In genomic region chr2:6967301-6967700, GRCh38 we compare ENCODE assay signal across 26 cellular contexts.
"Had no signal": no experiment of that assay in that cellular context is flagged by ENCODE, and none has a peak within 500 bp of the region (broad histone marks: within the 10 kb centered on the region; RNA-seq: fewer than 3 reads in every experiment).

No MANE protein-coding gene starts in this region.

- H3K4me3 Mint-ChIP-seq: mesothelial cell of epicardium; naive B cell; nephron progenitor cell; stimulated activated effector memory CD8-positive, alpha-beta T cell treated with anti-CD3 and anti-CD28 coated beads, Interleukin-12 subunit alpha, Interleukin-12 subunit beta, amount 100 ng/mL, for 72 hours had no signal

- H3K27me3 Mint-ChIP-seq: naive B cell had no signal

- H3K36me3 Mint-ChIP-seq: naive B cell had no signal

- DNase-seq: cortex of kidney; effector CD8-positive, alpha-beta T cell; foreskin keratinocyte; heart left ventricle; left cardiac atrium; left lung; mesenchymal stem cell; mucosa of descending colon; naive B cell; nephron progenitor cell; ovary; posterior cingulate gyrus; psoas muscle; right cardiac atrium; sigmoid colon; stimulated activated CD4-positive, alpha-beta T cell treated with anti-CD3 and anti-CD28 coated beads, Interleukin-2, amount 100 ng/mL, for 24 hours; stimulated activated CD4-positive, alpha-beta T cell treated with anti-CD3 and anti-CD28 coated beads, Interleukin-4, amount 100 ng/mL, for 24 hours; stimulated activated naive CD4-positive, alpha-beta T cell treated with Interleukin-2 at 50 U/mL for 16 hours; transverse colon; upper lobe of right lung had no signal

- H3K27ac Mint-ChIP-seq: mesothelial cell of epicardium; stimulated activated effector memory CD8-positive, alpha-beta T cell treated with anti-CD3 and anti-CD28 coated beads, Interleukin-12 subunit alpha, Interleukin-12 subunit beta, amount 100 ng/mL, for 72 hours had no signal

- H3K4me1 Mint-ChIP-seq: naive B cell had no signal

- H3K27ac ChIP-seq: esophagus muscularis mucosa, foreskin keratinocyte, gastroesophageal sphincter, hepatocyte, left lung, ovary, psoas muscle, sigmoid colon, suprapubic skin, transverse colon, upper lobe of right lung had no signal

- H3K9me3 Mint-ChIP-seq: stimulated activated effector memory CD8-positive, alpha-beta T cell treated with anti-CD3 and anti-CD28 coated beads, Interleukin-12 subunit alpha, Interleukin-12 subunit beta, amount 100 ng/mL, for 72 hours had no signal

- ATAC-seq: foreskin keratinocyte; gastroesophageal sphincter; left lung; mucosa of descending colon; right cardiac atrium; stimulated activated effector memory CD8-positive, alpha-beta T cell treated with anti-CD3 and anti-CD28 coated beads, Interleukin-12 subunit alpha, Interleukin-12 subunit beta, amount 100 ng/mL, for 72 hours; upper lobe of right lung had no signal
